Comparison of ENCODE assay signal across 9 cellular contexts in genomic region chr13:95641961-95642621, GRCh38. TPM values are rescaled to one million over a fixed set of nuclear protein-coding genes. Genes with fewer than 3 reads are reported as not detected.
DNase-seq lines count a peak whose midpoint lies in the region; ATAC-seq and TF ChIP-seq lines count a peak whose summit lies in the region.
"Had no signal": no experiment of that assay in that cellular context is flagged by ENCODE, and none has a peak within 500 bp of the region (broad histone marks: within the 10 kb centered on the region; RNA-seq: fewer than 3 reads in every experiment).

No MANE protein-coding gene starts in this region.

- H3K9me2 ChIP-seq in Karpas-422 (replicated peaks; ENCODE audit: insufficient read depth, low read length) = no peaks in the 10 kb centered on the region

- H3K27ac ChIP-seq in Peyer's patch (peak overlapping the region in 1 of 4 donors; percentile 25), Karpas-422 (ENCODE audit: low read length) (no peak overlapping the region)

- H3K4me3 ChIP-seq in BJ (ENCODE audit: low read depth, low read length) (peak overlapping the region; percentile 53), Peyer's patch (peak overlapping the region; percentile 24 to 48 (median 33)), fibroblast of pulmonary artery (replicated peaks; ENCODE audit: low read depth, low read length) (peak overlapping the region; percentile 73), Karpas-422 (ENCODE audit: low read length) (no peak overlapping the region)

- POLR2A ChIA-PET in BJ (lab: Charles Lee) = no interaction called here

- no peak for DNase-seq in BJ (ENCODE audit: low read depth)
- DNase-seq in Peyer's patch = peak in 2 of 3 donors; percentile 50 to 62
- peak; percentile 50 for DNase-seq in fibroblast of pulmonary artery (ENCODE audit: low read depth)
- no peak for DNase-seq in omental fat pad (ENCODE audit: low spot score)
- no peak for DNase-seq in MV-4-11 (lab: John Stamatoyannopoulos, UW)
- no peak for DNase-seq in Karpas-422
- no peak for DNase-seq in NCI-H446 (lab: John Stamatoyannopoulos, UW)
- DNase-seq: activated B cell treated with CpG ODN at 0.5 μM for 24 hours had no signal

- H3K4me2 ChIP-seq in Karpas-422 (ENCODE audit: low read depth, low read length, poor library complexity, severe bottlenecking) = no peak overlapping the region

- TF ChIP-seq CTCF in BJ (IDR thresholded peaks at IDR 0.05; ENCODE audit: insufficient read depth, low read depth, low read length) (0 out of 2 replicates have a peak, but pooled peaks have one; percentile 8), Peyer's patch (IDR thresholded peaks at IDR 0.05) (no peak), fibroblast of pulmonary artery (IDR thresholded peaks at IDR 0.05; ENCODE audit: low read length, missing control alignments) (no peak), omental fat pad (IDR thresholded peaks at IDR 0.05) (no peak)

- no peaks in the 10 kb centered on the region for H3K79me2 ChIP-seq in Karpas-422 (ENCODE audit: low read length)

- no peak for TF ChIP-seq POLR2A in Peyer's patch (IDR thresholded peaks at IDR 0.05)

- no peaks in the 10 kb centered on the region; the same call in none of the 2 replicates for H3K36me3 ChIP-seq in BJ (ENCODE audit: control insufficient read depth, insufficient read depth, low read length)
- no peaks in the 10 kb centered on the region for H3K36me3 ChIP-seq in Peyer's patch
- no peaks in the 10 kb centered on the region for H3K36me3 ChIP-seq in Karpas-422 (ENCODE audit: insufficient read depth, low read length)

- H3K4me1 ChIP-seq in Peyer's patch = peaks cover 0 to 17% (median 2%) of the 10 kb centered on the region in 4 donors
- H3K4me1 ChIP-seq in Karpas-422 (ENCODE audit: low read length) = no peaks in the 10 kb centered on the region

- no peak overlapping the region for H2AFZ ChIP-seq in Karpas-422 (ENCODE audit: low read length)

- H3K9ac ChIP-seq in Karpas-422 (ENCODE audit: low read length) = no peak overlapping the region

- H3K27me3 ChIP-seq in BJ (ENCODE audit: control insufficient read depth, insufficient read depth, low read length) (no peaks in the 10 kb centered on the region), Peyer's patch (peaks cover 0 to 5% of the 10 kb centered on the region in 2 donors), Karpas-422 (ENCODE audit: low read length) (no peaks in the 10 kb centered on the region)

- CTCF ChIA-PET in BJ (lab: Yijun Ruan, JAX) = interaction anchor here (0.6 to 1.3 kb wide), 3 partner anchors 18 to 248 kb away, joined by 3 to 4 read pairs (median 3); no protein-coding TSS in a partner anchor

- peak; percentile 76 for ATAC-seq in omental fat pad (ENCODE audit: low FRiP score)
- no peak for ATAC-seq in GM21723 (IDR thresholded peaks at IDR 0.05; ENCODE audit: unreplicated experiment)

- H3K9me3 ChIP-seq in Peyer's patch (no peaks in the 10 kb centered on the region), Karpas-422 (ENCODE audit: low read length) (no peaks in the 10 kb centered on the region)

- no peaks in the 10 kb centered on the region for H4K20me1 ChIP-seq in Karpas-422 (ENCODE audit: insufficient read depth, low read depth, low read length)

RNA-seq across cellular contexts. Expression of gene DZIP1, which starts 2.4 kb away (rescaled TPM):
- 11.4 and 15.7 TPM in 2 replicates for polyA plus RNA-seq in BJ (2011; rRNA removed)
- polyA minus RNA-seq in BJ (2011; rRNA and poly(A)+ RNA removed) = 13.8 and 15.5 TPM in 2 replicates
- total RNA-seq in Peyer's patch = 10 to 100 TPM in 1 of 4 donors, 1 to 10 TPM in 3; 2.5 to 61.9 (median 5.2) TPM
- total RNA-seq in omental fat pad = 10 to 100 TPM in 1 of 4 donors, 1 to 10 TPM in 3; 6.6 to 18.0 (median 8.5) TPM
- total RNA-seq in Karpas-422 (2014; rRNA removed; shearing (Covaris generic); ENCODE audit: low replicate concordance) = not detected in 2 replicates
- total RNA-seq: activated B cell treated with CpG ODN at 0.5 μM for 24 hours had no signal

RNA-seq across cellular contexts. Expression of gene DNAJC3, which starts 34.8 kb away (rescaled TPM):
- 10.6 and 19.9 TPM in 2 replicates for polyA plus RNA-seq in BJ (2011; rRNA removed)
- 18.7 and 19.4 TPM in 2 replicates for polyA minus RNA-seq in BJ (2011; rRNA and poly(A)+ RNA removed)
- total RNA-seq in Peyer's patch = 10 to 100 TPM; 26.4 to 61.5 (median 36.1) TPM
- 10 to 100 TPM; 48.1 to 54.4 (median 52.3) TPM for total RNA-seq in omental fat pad
- 12.0 and 19.7 TPM in 2 replicates for total RNA-seq in Karpas-422 (2014; rRNA removed; shearing (Covaris generic); ENCODE audit: low replicate concordance)

Comparison
In these comparisons a context has a peak if more than half of its experiments do, and no peak if none do; other contexts are left out.
1. DNase-seq: peak in Peyer's patch (2 of 3) and fibroblast of pulmonary artery (single experiment); none in BJ (single experiment), omental fat pad (single experiment), MV-4-11 (single experiment), Karpas-422 (single experiment) and NCI-H446 (0 of 2).